In the genomic region with DNA sequence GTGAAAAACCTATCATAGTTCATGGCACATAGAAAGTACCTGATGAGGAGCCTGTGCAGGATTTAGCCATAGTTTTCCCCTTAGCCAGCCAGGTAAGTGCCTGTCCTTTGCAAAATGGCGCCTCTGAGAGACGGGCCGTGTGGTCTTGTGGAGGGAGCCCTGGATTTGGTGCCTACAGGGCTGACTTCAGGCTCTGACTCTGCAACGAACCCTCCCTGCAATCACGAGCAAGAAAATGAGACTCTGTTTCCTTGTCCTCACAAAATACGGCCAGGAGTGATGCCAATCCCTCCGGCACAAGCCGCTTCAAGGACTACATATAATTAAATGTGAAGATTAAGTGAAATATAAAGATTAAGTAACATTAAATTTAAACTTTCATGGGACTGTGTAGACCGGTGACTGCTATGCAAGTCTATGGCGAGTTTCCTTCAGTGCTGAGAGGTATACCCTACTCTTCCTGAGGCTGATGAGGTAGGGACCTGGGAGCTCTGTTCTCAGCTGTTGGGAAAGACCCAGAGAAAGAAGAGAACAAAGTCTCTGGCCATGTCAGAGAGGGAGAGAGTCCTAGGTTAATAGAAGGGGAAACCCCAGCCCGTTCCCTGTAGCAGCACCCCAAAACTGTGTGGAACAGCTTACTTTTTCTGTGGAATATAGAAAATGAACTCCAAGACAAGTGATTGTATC, we compare ENCODE assay signal across 17 cellular contexts. TPM values are rescaled to one million over a fixed set of nuclear protein-coding genes. Genes with fewer than 3 reads are reported as not detected.
A peak's percentile ranks its signal among the peaks of the same experiment; 100 is the strongest.
DNase-seq lines count a peak whose midpoint lies in the region; ATAC-seq and TF ChIP-seq lines count a peak whose summit lies in the region.
"Had no signal": no experiment of that assay in that cellular context is flagged by ENCODE, and none has a peak within 500 bp of the region (broad histone marks: within the 10 kb centered on the region; RNA-seq: fewer than 3 reads in every experiment).

No MANE protein-coding gene starts in this region.

- H3K36me3 Mint-ChIP-seq in stimulated activated naive CD8-positive, alpha-beta T cell treated with anti-CD3 and anti-CD28 coated beads, Interleukin-15, Interleukin-2, amounts not matched to agents 100 ng/mL and 50 ng/mL, for 24 hours (ENCODE audit: low read depth): no peaks in the 10 kb centered on the region
- H3K36me3 Mint-ChIP-seq in activated B cell treated with CpG ODN at 0.5 μM for 24 hours (ENCODE audit: low read depth) (no peaks in the 10 kb centered on the region), immature natural killer cell (no peaks in the 10 kb centered on the region)

- peaks cover 93% of the 10 kb centered on the region for H3K4me1 Mint-ChIP-seq in stimulated activated naive CD8-positive, alpha-beta T cell treated with anti-CD3 and anti-CD28 coated beads, Interleukin-15, Interleukin-2, amounts not matched to agents 100 ng/mL and 50 ng/mL, for 24 hours (ENCODE audit: low read depth)
- H3K4me1 Mint-ChIP-seq in activated B cell treated with CpG ODN at 0.5 μM for 24 hours (peaks cover 89% of the 10 kb centered on the region), immature natural killer cell (peaks cover 69 to 70% of the 10 kb centered on the region in 2 donors)

- peak overlapping the region; percentile 27 for H3K4me3 Mint-ChIP-seq in stimulated activated naive CD8-positive, alpha-beta T cell treated with anti-CD3 and anti-CD28 coated beads, Interleukin-15, Interleukin-2, amounts not matched to agents 100 ng/mL and 50 ng/mL, for 24 hours
- peak overlapping the region; percentile 24 for H3K4me3 Mint-ChIP-seq in activated B cell treated with CpG ODN at 0.5 μM for 24 hours
- H3K4me3 Mint-ChIP-seq in immature natural killer cell: peak overlapping the region; percentile 82 to 91 (median 88)
- H3K4me3 Mint-ChIP-seq: dendritic cell treated with granulocyte-macrophage colony-stimulating factor and Interleukin-4, amounts not matched to agents 40 ng/mL and 50 ng/mL, for 4 days had no signal

- H3K9me3 Mint-ChIP-seq in stimulated activated naive CD8-positive, alpha-beta T cell treated with anti-CD3 and anti-CD28 coated beads, Interleukin-15, Interleukin-2, amounts not matched to agents 100 ng/mL and 50 ng/mL, for 24 hours: no peaks in the 10 kb centered on the region
- H3K9me3 Mint-ChIP-seq in activated B cell treated with CpG ODN at 0.5 μM for 24 hours (no peaks in the 10 kb centered on the region), immature natural killer cell (no peaks in the 10 kb centered on the region)
- H3K9me3 Mint-ChIP-seq: dendritic cell treated with granulocyte-macrophage colony-stimulating factor and Interleukin-4, amounts not matched to agents 40 ng/mL and 50 ng/mL, for 4 days had no signal

- intact Hi-C loops in activated B cell treated with CpG ODN at 0.5 μM for 24 hours (cut with micrococcal nuclease): no loop called here

- H3K27me3 Mint-ChIP-seq in stimulated activated naive CD8-positive, alpha-beta T cell treated with anti-CD3 and anti-CD28 coated beads, Interleukin-15, Interleukin-2, amounts not matched to agents 100 ng/mL and 50 ng/mL, for 24 hours: no peaks in the 10 kb centered on the region
- H3K27me3 Mint-ChIP-seq in activated B cell treated with CpG ODN at 0.5 μM for 24 hours (no peaks in the 10 kb centered on the region), immature natural killer cell (ENCODE audit: low read depth in 3 of 3) (peaks cover 2 to 17% (median 7%) of the 10 kb centered on the region in 3 donors)

- DNase-seq in stimulated activated naive CD8-positive, alpha-beta T cell treated with anti-CD3 and anti-CD28 coated beads, Interleukin-15, Interleukin-2, amounts not matched to agents 100 U/mL and 50 U/mL, for 24 hours: no peak
- no peak for DNase-seq in activated B cell treated with CpG ODN at 0.5 μM for 24 hours
- no peak for DNase-seq in immature natural killer cell
- no peak for DNase-seq in NCI-H1930 (lab: John Stamatoyannopoulos, UW)
- no peak for DNase-seq in GM10248 (ENCODE audit: extremely low spot score)
- DNase-seq: anterior cingulate cortex, mesendoderm, NCI-H1092, occipital lobe, sigmoid colon had no signal

- H3K27ac Mint-ChIP-seq in stimulated activated naive CD8-positive, alpha-beta T cell treated with anti-CD3 and anti-CD28 coated beads, Interleukin-15, Interleukin-2, amounts not matched to agents 100 ng/mL and 50 ng/mL, for 24 hours: peak overlapping the region; percentile 92
- H3K27ac Mint-ChIP-seq in activated B cell treated with CpG ODN at 0.5 μM for 24 hours: peak overlapping the region; percentile 89
- peak overlapping the region; percentile 98 to 100 (median 100) for H3K27ac Mint-ChIP-seq in immature natural killer cell

- no peak for TF ChIP-seq CTCF in activated B cell treated with CpG ODN at 0.5 μM for 24 hours (IDR thresholded peaks at IDR 0.05)
- no peak for TF ChIP-seq CTCF in GM10248 (IDR thresholded peaks at IDR 0.05; ENCODE audit: control extremely low read depth, extremely low read depth, low read depth, missing control alignments)

- POLR2A ChIA-PET in activated B cell treated with CpG ODN at 0.5 μM for 24 hours (lab: Charles Lee): interaction anchor here (0.7 to 5.8 kb wide), 17 partner anchors 7 to 89 kb away, joined by 3 to 162 read pairs (median 7); a partner anchor contains a TSS
- POLR2A ChIA-PET in GM10248 (lab: Yijun Ruan, JAX): no interaction called here

- CTCF ChIA-PET in activated B cell treated with CpG ODN at 0.5 μM for 24 hours (lab: Charles Lee): interaction anchor here (0.6 to 1.2 kb wide), 6 partner anchors 18 to 187 kb away, joined by 3 to 13 read pairs (median 3); a partner anchor contains a TSS
- CTCF ChIA-PET in GM10248 (lab: Yijun Ruan, JAX): interaction anchor here (0.8 to 2.4 kb wide), 9 partner anchors 8 to 89 kb away, joined by 3 to 9 read pairs (median 4); a partner anchor contains a TSS

- ATAC-seq in stimulated activated naive CD8-positive, alpha-beta T cell treated with anti-CD3 and anti-CD28 coated beads, Interleukin-15, Interleukin-2, amounts not matched to agents 100 U/mL and 50 U/mL, for 24 hours: no peak
- no peak for ATAC-seq in activated B cell treated with CpG ODN at 0.5 μM for 24 hours (ENCODE audit: low read depth)
- no peak for ATAC-seq in GM21447 (IDR thresholded peaks at IDR 0.05; ENCODE audit: unreplicated experiment)
- no peak for ATAC-seq in GM18907 (IDR thresholded peaks at IDR 0.05; ENCODE audit: unreplicated experiment)
- ATAC-seq: Right ventricle myocardium inferior had no signal

RNA-seq across cellular contexts. Expression of a gene that starts 6.1 kb away (rescaled TPM):
- total RNA-seq in activated B cell treated with CpG ODN at 0.5 μM for 24 hours: 198 and 199 TPM in 2 replicates
- polyA plus RNA-seq in immature natural killer cell: under 1 TPM in 2 of 3 donors, not detected in 1; 0.05 to 0.30 TPM
- total RNA-seq: occipital lobe, Right ventricle myocardium inferior, sigmoid colon, vagina had no signal
- polyA plus RNA-seq: BJ had no signal

RNA-seq across cellular contexts. Expression of a gene that starts 48.1 kb away (rescaled TPM):
- 20.4 and 21.9 TPM in 2 replicates for total RNA-seq in activated B cell treated with CpG ODN at 0.5 μM for 24 hours
- polyA plus RNA-seq in immature natural killer cell: 10 to 100 TPM in 1 of 3 donors, 1 to 10 TPM in 1, not detected in 1; 2.2 to 10.5 TPM

Comparison
In these comparisons a context has a peak if more than half of its experiments do, and no peak if none do; other contexts are left out.
1. H3K4me3 Mint-ChIP-seq: peak in every context shown above with its lines; median percentile 88 in immature natural killer cell; 27 in stimulated activated naive CD8-positive, alpha-beta T cell treated with anti-CD3 and anti-CD28 coated beads, Interleukin-15, Interleukin-2, amounts not matched to agents 100 ng/mL and 50 ng/mL, for 24 hours; 24 in activated B cell treated with CpG ODN at 0.5 μM for 24 hours.